Comparison of ENCODE assay signal across 31 cellular contexts in the genomic region with DNA sequence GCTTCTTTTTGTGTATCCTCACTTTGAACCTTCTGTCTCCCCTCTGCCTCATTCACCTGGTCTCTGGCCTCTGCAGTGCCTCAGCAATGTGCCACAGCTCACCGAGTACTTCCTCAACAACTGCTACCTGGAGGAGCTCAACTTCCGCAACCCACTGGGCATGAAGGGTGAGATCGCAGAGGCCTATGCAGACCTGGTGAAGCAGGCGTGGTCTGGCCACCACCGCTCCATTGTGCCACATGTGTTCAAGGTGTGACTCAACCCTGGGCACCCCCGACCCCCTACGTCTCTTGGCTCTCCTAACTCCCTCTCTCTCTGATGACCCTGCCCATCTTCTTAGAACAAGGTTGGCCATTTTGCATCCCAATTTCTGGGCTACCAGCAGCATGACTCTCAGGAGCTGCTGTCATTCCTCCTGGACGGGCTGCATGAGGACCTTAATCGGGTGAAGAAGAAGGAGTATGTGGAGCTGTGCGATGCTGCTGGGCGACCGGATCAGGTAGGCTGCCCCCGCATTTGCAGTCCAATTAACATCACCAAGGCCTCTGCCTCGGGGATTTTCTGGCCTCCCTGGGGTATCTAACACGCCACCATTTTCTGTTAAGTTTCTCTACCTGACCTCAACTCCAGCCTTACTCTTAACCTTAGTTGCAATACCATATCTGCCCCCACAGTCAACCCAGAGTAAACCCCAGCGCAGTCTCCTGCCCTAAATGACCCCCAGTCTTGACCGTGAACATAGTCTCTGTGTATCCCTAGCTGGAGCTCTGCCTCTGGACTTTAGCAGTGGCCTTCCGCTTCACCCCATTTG.
"Had no signal": no experiment of that assay in that cellular context is flagged by ENCODE, and none has a peak within 500 bp of the region (broad histone marks: within the 10 kb centered on the region; RNA-seq: fewer than 3 reads in every experiment).

No MANE protein-coding gene starts in this region.

- ATAC-seq: activated CD4-positive, CD25-positive, alpha-beta regulatory T cell treated with anti-CD3 and anti-CD28 coated beads, Interleukin-2, amount 50 U/mL, for 24 hours; body of pancreas; effector memory CD8-positive, alpha-beta T cell; esophagus mucosa; left lung; lower lobe of right lung; right lobe of liver; stimulated activated naive CD8-positive, alpha-beta T cell treated with anti-CD3 and anti-CD28 coated beads, Interleukin-15, amount 100 ng/mL, for 72 hours had no signal

- H3K4me1 ChIP-seq: body of pancreas, left lung, lower lobe of right lung, right lobe of liver, uterus had no signal

- H3K9me3 Mint-ChIP-seq: activated CD4-positive, alpha-beta memory T cell treated with anti-CD3 and anti-CD28 coated beads, Interleukin-2, amount 10 ng/mL, durations not matched to agents 7 days and 5 days; effector memory CD8-positive, alpha-beta T cell; immature natural killer cell; nephron; stimulated activated naive CD8-positive, alpha-beta T cell treated with anti-CD3 and anti-CD28 coated beads, Interleukin-15, amount 100 ng/mL, for 72 hours; type B pancreatic cell had no signal

- H3K4me1 Mint-ChIP-seq: activated CD4-positive, alpha-beta memory T cell treated with anti-CD3 and anti-CD28 coated beads, Interleukin-2, amount 10 ng/mL, durations not matched to agents 7 days and 5 days had no signal

- H3K27me3 ChIP-seq: body of pancreas, ovary, right lobe of liver, uterus had no signal

- H3K36me3 ChIP-seq: ovary, uterus had no signal

- H3K4me3 ChIP-seq: body of pancreas, left lung, lower lobe of right lung, ovary, right lobe of liver, skin epidermis, uterus had no signal

- H3K27ac Mint-ChIP-seq: activated CD4-positive, alpha-beta memory T cell treated with anti-CD3 and anti-CD28 coated beads, Interleukin-2, amount 10 ng/mL, durations not matched to agents 7 days and 5 days; activated naive CD8-positive, alpha-beta T cell; effector memory CD8-positive, alpha-beta T cell; nephron; progenitor cell of endocrine pancreas; type B pancreatic cell had no signal

- H3K9me3 ChIP-seq: body of pancreas, left lung, lower lobe of right lung, ovary, right lobe of liver, uterus had no signal

- H3K27ac ChIP-seq: body of pancreas, left lung, lower lobe of right lung, ovary, right lobe of liver, skin epidermis, uterus, WERI-Rb-1 had no signal

- H3K27me3 Mint-ChIP-seq: activated CD4-positive, alpha-beta memory T cell treated with anti-CD3 and anti-CD28 coated beads, Interleukin-2, amount 10 ng/mL, durations not matched to agents 7 days and 5 days; activated naive CD8-positive, alpha-beta T cell; effector memory CD8-positive, alpha-beta T cell; progenitor cell of endocrine pancreas; stimulated activated naive CD8-positive, alpha-beta T cell treated with anti-CD3 and anti-CD28 coated beads, Interleukin-15, amount 100 ng/mL, for 72 hours; type B pancreatic cell had no signal

- DNase-seq: activated CD4-positive, alpha-beta memory T cell treated with anti-CD3 and anti-CD28 coated beads, Interleukin-2, amount 10 ng/mL, durations not matched to agents 7 days and 5 days; activated CD4-positive, alpha-beta T cell treated with anti-CD3 and anti-CD28 coated beads for 48 hours; activated effector memory CD4-positive, alpha-beta T cell treated with Interleukin-2 at 50 U/mL for 16 hours; activated naive CD4-positive, alpha-beta T cell treated with Interleukin-2 at 50 U/mL for 16 hours; anterior cingulate cortex; body of pancreas; cortex of kidney; effector memory CD8-positive, alpha-beta T cell; foreskin fibroblast; hippocampal formation; immature natural killer cell; left lung; lower lobe of right lung; mesendoderm; ovary; stimulated activated CD4-positive, alpha-beta T cell treated with anti-CD3 and anti-CD28 coated beads, Interleukin-12 subunit alpha, Interleukin-12 subunit beta, amount 100 ng/mL, for 4 hours; stimulated activated CD4-positive, alpha-beta T cell treated with anti-CD3 and anti-CD28 coated beads, Interleukin-4, amount 100 ng/mL, for 1 hour; stimulated activated naive CD8-positive, alpha-beta T cell treated with anti-CD3 and anti-CD28 coated beads, Interleukin-15, amount 100 ng/mL, for 72 hours; substantia nigra; T-helper 1 cell; T-helper 9 cell; uterus; WERI-Rb-1 had no signal

- H3K4me3 Mint-ChIP-seq: activated CD4-positive, alpha-beta memory T cell treated with anti-CD3 and anti-CD28 coated beads, Interleukin-2, amount 10 ng/mL, durations not matched to agents 7 days and 5 days; activated naive CD8-positive, alpha-beta T cell; effector memory CD8-positive, alpha-beta T cell; immature natural killer cell; nephron; stimulated activated naive CD8-positive, alpha-beta T cell treated with anti-CD3 and anti-CD28 coated beads, Interleukin-15, amount 100 ng/mL, for 72 hours; type B pancreatic cell had no signal
